In the genomic region with DNA sequence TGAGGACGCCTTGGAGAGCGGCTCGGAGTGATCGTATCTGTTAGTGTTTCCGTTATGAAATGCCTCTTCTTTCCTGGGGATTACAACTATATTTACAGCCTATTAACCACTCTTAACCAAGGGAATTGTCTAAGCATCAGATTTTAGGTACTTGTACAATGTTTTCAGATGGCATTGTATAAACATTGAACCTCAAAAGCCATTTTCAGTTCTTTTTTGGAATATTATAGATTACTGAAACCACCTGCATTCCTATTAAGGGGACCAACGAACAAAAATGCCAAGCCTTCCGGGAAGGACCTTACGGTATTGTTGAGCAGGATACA, we compare ENCODE assay signal across 1 cellular context.
TF ChIP-seq lines count a peak whose summit lies in the region.

No MANE protein-coding gene starts in this region.

TF ChIP-seq in HEK293, 187 proteins besides CTCF, POLR2A, EP300 and RAD21 (continued from another document):
- peak; percentile 69 for TF ChIP-seq PRDM6 (tag by site-specific recombination; IDR thresholded peaks at IDR 0.05)
- TF ChIP-seq ZSCAN30 (tag by site-specific recombination; IDR thresholded peaks at IDR 0.05) = peak; percentile 7; the same call in 1 of the 2 replicates
- 0 out of 2 replicates have a peak, but pooled peaks have one; percentile 2 for TF ChIP-seq ZEB2 (tag by site-specific recombination; IDR thresholded peaks at IDR 0.05)
- peak; percentile 57; the same call in 1 of the 2 replicates for TF ChIP-seq ZBTB17 (tag by site-specific recombination; IDR thresholded peaks at IDR 0.05)
- 0 out of 2 replicates have a peak, but pooled peaks have one; percentile 5 for TF ChIP-seq ZNF423 (tag by site-specific recombination; IDR thresholded peaks at IDR 0.05)
- TF ChIP-seq ZBTB48 (tag by site-specific recombination; IDR thresholded peaks at IDR 0.05) = 0 out of 2 replicates have a peak, but pooled peaks have one; percentile 6
- TF ChIP-seq ZNF311 (tag by site-specific recombination; IDR thresholded peaks at IDR 0.05; ENCODE audit: borderline replicate concordance) = no peak
- no peak for TF ChIP-seq ZFP41 (tag by site-specific recombination; IDR thresholded peaks at IDR 0.05; ENCODE audit: borderline replicate concordance)
- TF ChIP-seq, protein P1, sequence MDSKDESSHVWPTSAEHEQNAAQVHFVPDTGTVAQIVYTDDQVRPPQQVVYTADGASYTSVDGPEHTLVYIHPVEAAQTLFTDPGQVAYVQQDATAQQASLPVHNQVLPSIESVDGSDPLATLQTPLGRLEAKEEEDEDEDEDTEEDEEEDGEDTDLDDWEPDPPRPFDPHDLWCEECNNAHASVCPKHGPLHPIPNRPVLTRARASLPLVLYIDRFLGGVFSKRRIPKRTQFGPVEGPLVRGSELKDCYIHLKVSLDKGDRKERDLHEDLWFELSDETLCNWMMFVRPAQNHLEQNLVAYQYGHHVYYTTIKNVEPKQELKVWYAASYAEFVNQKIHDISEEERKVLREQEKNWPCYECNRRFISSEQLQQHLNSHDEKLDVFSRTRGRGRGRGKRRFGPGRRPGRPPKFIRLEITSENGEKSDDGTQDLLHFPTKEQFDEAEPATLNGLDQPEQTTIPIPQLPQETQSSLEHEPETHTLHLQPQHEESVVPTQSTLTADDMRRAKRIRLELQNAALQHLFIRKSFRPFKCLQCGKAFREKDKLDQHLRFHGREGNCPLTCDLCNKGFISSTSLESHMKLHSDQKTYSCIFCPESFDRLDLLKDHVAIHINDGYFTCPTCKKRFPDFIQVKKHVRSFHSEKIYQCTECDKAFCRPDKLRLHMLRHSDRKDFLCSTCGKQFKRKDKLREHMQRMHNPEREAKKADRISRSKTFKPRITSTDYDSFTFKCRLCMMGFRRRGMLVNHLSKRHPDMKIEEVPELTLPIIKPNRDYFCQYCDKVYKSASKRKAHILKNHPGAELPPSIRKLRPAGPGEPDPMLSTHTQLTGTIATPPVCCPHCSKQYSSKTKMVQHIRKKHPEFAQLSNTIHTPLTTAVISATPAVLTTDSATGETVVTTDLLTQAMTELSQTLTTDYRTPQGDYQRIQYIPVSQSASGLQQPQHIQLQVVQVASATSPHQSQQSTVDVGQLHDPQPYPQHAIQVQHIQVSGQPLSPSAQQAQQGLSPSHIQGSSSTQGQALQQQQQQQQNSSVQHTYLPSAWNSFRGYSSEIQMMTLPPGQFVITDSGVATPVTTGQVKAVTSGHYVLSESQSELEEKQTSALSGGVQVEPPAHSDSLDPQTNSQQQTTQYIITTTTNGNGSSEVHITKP (tag by site-specific recombination; IDR thresholded peaks at IDR 0.05) = peak; percentile 91
- TF ChIP-seq ZFHX2 (tag by site-specific recombination; conservative IDR thresholded peaks at IDR 0.05) = no peak; the same call in 1 of the 2 replicates
- 0 out of 2 replicates have a peak, but pooled peaks have one; percentile 5 for TF ChIP-seq GLI2 (tag by site-specific recombination; IDR thresholded peaks at IDR 0.05; ENCODE audit: borderline replicate concordance, low read depth)
- TF ChIP-seq ZNF521 (tag by site-specific recombination; IDR thresholded peaks at IDR 0.05) = no peak
- peak; percentile 89; the same call in 1 of the 2 replicates for TF ChIP-seq ZNF600 (tag by site-specific recombination; IDR thresholded peaks at IDR 0.05)
- peak; percentile 44; the same call in 1 of the 2 replicates for TF ChIP-seq ZXDB (tag by site-specific recombination; IDR thresholded peaks at IDR 0.05)
TF ChIP-seq in HEK293: peak in this region for 19.
